Comparison of ENCODE assay signal across 11 cellular contexts in the genomic region with DNA sequence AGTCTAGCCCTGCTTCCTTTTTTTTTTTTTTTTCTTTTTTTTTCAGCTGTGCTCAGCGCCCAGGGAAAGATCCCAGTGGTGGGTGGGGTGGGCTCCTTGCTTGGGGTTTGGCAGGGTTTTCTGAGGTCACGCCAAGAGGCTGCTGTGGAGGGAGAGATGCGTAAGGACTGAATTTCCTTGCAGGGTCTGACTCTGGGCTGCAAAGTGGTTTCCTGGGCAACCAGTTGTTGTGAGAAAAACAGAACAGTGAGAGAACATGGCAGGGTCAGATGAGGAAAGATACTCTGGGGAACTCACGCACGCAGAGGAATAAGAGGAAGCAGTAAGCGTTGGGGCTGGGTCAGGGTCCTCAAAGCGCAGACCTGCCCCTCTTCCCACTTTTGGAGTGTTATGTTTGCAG.
DNase-seq lines count a peak whose midpoint lies in the region; ATAC-seq and TF ChIP-seq lines count a peak whose summit lies in the region.
"Had no signal": no experiment of that assay in that cellular context is flagged by ENCODE, and none has a peak within 500 bp of the region (broad histone marks: within the 10 kb centered on the region; RNA-seq: fewer than 3 reads in every experiment).

No MANE protein-coding gene starts in this region.

- CTCF ChIA-PET in activated CD8-positive, alpha-beta T cell treated with anti-CD3 and anti-CD28 coated beads for 36 hours (lab: Charles Lee) = interaction anchor here (1.4 to 8.7 kb wide), 4 partner anchors 9 to 198 kb away, joined by 4 to 180 read pairs (median 44); no protein-coding TSS in a partner anchor

- H3K27me3 Mint-ChIP-seq in activated CD8-positive, alpha-beta T cell treated with anti-CD3 and anti-CD28 coated beads for 36 hours = peaks cover 38% of the 10 kb centered on the region

- H3K36me3 Mint-ChIP-seq in activated CD8-positive, alpha-beta T cell treated with anti-CD3 and anti-CD28 coated beads for 36 hours (ENCODE audit: low read depth) = peaks cover 3% of the 10 kb centered on the region

- in situ Hi-C loops in GM23248 (cut with MboI) = loop anchor here (10.0 kb wide), 1 partner anchor 194 kb away; no protein-coding TSS in a partner anchor

- H3K9me3 ChIP-seq in GM23248 (ENCODE audit: low read depth) = no peaks in the 10 kb centered on the region
- H3K9me3 ChIP-seq in left ventricle myocardium inferior (replicated peaks) = peaks cover 20% of the 10 kb centered on the region

- H3K9ac ChIP-seq in GM23248 = no peak overlapping the region

- no peak overlapping the region for H3K27ac Mint-ChIP-seq in activated CD8-positive, alpha-beta T cell treated with anti-CD3 and anti-CD28 coated beads for 36 hours

- DNase-seq in GM23248 = peak; percentile 34
- peak; percentile 16 for DNase-seq in activated CD8-positive, alpha-beta T cell treated with anti-CD3 and anti-CD28 coated beads for 36 hours
- peak; percentile 48 for DNase-seq in left ventricle myocardium inferior
- peak; percentile 14 for DNase-seq in pons (ENCODE audit: low spot score)
- no peak for DNase-seq in activated CD4-positive, alpha-beta T cell treated with anti-CD3 and anti-CD28 coated beads, Interleukin-2, amount 50 U/mL, for 1 hour
- DNase-seq in RPMI8226 = no peak
- no peak for DNase-seq in NCI-H1436 (lab: John Stamatoyannopoulos, UW)
- no peak for DNase-seq in kidney glomerular epithelial cell (lab: John Stamatoyannopoulos, UW)
- DNase-seq: NCI-H2107, ovary had no signal

- H3K36me3 ChIP-seq in GM23248 (ENCODE audit: low read depth) = no peaks in the 10 kb centered on the region
- H3K36me3 ChIP-seq in left ventricle myocardium inferior = no peaks in the 10 kb centered on the region
- H3K36me3 ChIP-seq: ovary had no signal

- no peak overlapping the region for H3K4me2 ChIP-seq in GM23248 (ENCODE audit: unreplicated experiment)

- POLR2A ChIA-PET in activated CD8-positive, alpha-beta T cell treated with anti-CD3 and anti-CD28 coated beads for 36 hours (lab: Charles Lee) = no interaction called here

- H3K27ac ChIP-seq in GM23248 (no peak overlapping the region), left ventricle myocardium inferior (replicated peaks) (no peak overlapping the region)
- H3K27ac ChIP-seq: ovary had no signal

- H3K4me1 Mint-ChIP-seq in activated CD8-positive, alpha-beta T cell treated with anti-CD3 and anti-CD28 coated beads for 36 hours (ENCODE audit: low read depth) = peaks cover 20% of the 10 kb centered on the region

- no peaks in the 10 kb centered on the region for H3K9me2 ChIP-seq in GM23248 (ENCODE audit: insufficient read depth)

- no peaks in the 10 kb centered on the region for H3K4me1 ChIP-seq in GM23248 (ENCODE audit: insufficient read depth)
- H3K4me1 ChIP-seq in left ventricle myocardium inferior = peaks cover 7% of the 10 kb centered on the region

- no peaks in the 10 kb centered on the region for H3F3A ChIP-seq in GM23248 (ENCODE audit: insufficient read depth)

- H3K4me3 ChIP-seq in GM23248 (no peak overlapping the region), left ventricle myocardium inferior (no peak overlapping the region)
- H3K4me3 ChIP-seq: ovary had no signal

- ATAC-seq in activated CD8-positive, alpha-beta T cell treated with anti-CD3 and anti-CD28 coated beads for 36 hours = no peak
- ATAC-seq: esophagus mucosa had no signal

- no peak for TF ChIP-seq CTCF in activated CD8-positive, alpha-beta T cell treated with anti-CD3 and anti-CD28 coated beads for 36 hours (IDR thresholded peaks at IDR 0.05)
- no peak for TF ChIP-seq CTCF in left ventricle myocardium inferior (IDR thresholded peaks at IDR 0.05; ENCODE audit: borderline replicate concordance)

- H3K79me2 ChIP-seq in GM23248 (ENCODE audit: insufficient read depth) = no peaks in the 10 kb centered on the region

- 0 to 5% methylated on average over 7 of the region's 7 CpGs for WGBS in GM23248 (ENCODE audit: low coverage in 1 of 2, low lambda C conversion rate in 2 of 2, missing lambda C conversion rate in 2 of 2), 2 experiments

- intact Hi-C loops in activated CD8-positive, alpha-beta T cell treated with anti-CD3 and anti-CD28 coated beads for 36 hours (cut with micrococcal nuclease) = no loop called here
- intact Hi-C loops in left ventricle myocardium inferior (cut with micrococcal nuclease) = no loop called here

- H3K9me3 Mint-ChIP-seq in activated CD8-positive, alpha-beta T cell treated with anti-CD3 and anti-CD28 coated beads for 36 hours = peaks cover 16% of the 10 kb centered on the region

- no peak overlapping the region for H3K4me3 Mint-ChIP-seq in activated CD8-positive, alpha-beta T cell treated with anti-CD3 and anti-CD28 coated beads for 36 hours

- H2AFZ ChIP-seq in GM23248 = no peak overlapping the region

- H4K20me1 ChIP-seq in GM23248 (ENCODE audit: insufficient read depth) = no peaks in the 10 kb centered on the region

- H3K27me3 ChIP-seq in GM23248 (replicated peaks; ENCODE audit: insufficient read depth) (peaks cover 41% of the 10 kb centered on the region), left ventricle myocardium inferior (ENCODE audit: low read depth) (peaks cover 83% of the 10 kb centered on the region)
- H3K27me3 ChIP-seq: ovary had no signal

Comparison
In these comparisons a context has a peak if more than half of its experiments do, and no peak if none do; other contexts are left out.
1. DNase-seq: peak in GM23248 (single experiment), activated CD8-positive, alpha-beta T cell treated with anti-CD3 and anti-CD28 coated beads for 36 hours (single experiment), left ventricle myocardium inferior (single experiment) and pons (single experiment); none in activated CD4-positive, alpha-beta T cell treated with anti-CD3 and anti-CD28 coated beads, Interleukin-2, amount 50 U/mL, for 1 hour (single experiment), RPMI8226 (single experiment), NCI-H1436 (single experiment) and kidney glomerular epithelial cell (single experiment).